9 cellular contexts compared by ENCODE assay signal in the genomic region with DNA sequence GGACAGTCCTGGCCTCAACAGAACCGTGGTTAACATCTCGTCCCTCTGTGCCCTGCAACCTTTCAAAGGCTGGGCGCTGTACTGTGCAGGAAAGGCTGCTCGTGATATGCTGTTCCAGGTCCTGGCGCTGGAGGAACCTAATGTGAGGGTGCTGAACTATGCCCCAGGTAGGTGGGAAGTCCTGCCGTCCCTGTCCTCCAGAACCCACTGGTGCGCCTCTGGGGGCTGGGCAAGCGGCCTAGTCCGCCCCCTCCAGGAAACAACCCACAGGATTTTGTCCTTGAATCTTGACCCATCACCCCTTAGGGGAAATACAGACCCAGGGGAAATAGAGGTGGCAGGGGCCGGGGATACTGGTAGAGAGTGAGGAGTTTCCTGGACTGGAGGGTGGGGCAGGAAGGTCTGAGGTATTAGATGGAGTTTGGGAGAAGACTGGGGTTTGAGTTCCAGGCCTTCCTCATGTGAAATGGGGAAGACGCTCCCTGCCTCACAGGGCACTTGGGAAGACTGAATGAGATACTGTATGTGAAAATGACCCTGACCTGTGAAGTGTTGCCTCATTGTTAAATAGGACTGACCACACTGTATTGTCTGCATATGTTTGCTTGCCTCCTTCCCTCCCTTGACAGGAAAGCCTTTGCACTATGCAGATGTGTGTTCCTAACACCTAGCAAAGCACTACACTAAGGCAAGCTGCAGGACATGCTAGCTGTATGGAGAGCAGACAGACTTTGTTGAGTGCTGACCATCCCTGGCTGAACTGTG. TPM values are rescaled to one million over a fixed set of nuclear protein-coding genes. Genes with fewer than 3 reads are reported as not detected.
DNase-seq lines count a peak whose midpoint lies in the region; ATAC-seq and TF ChIP-seq lines count a peak whose summit lies in the region.
"Had no signal": no experiment of that assay in that cellular context is flagged by ENCODE, and none has a peak within 500 bp of the region (broad histone marks: within the 10 kb centered on the region; RNA-seq: fewer than 3 reads in every experiment).

No MANE protein-coding gene starts in this region.

- 79 to 89% (median 82%) methylated on average over 11 of the region's 11 CpGs for WGBS in ovary, 3 donors

- CTCF ChIA-PET in CD4-positive, alpha-beta T cell (lab: Charles Lee), result no interaction called here

- H3K4me1 ChIP-seq in duodenal mucosa (ENCODE audit: control insufficient read depth in 1 of 2, insufficient read depth in 2 of 2, low read length in 2 of 2) (peaks cover 24% of the 10 kb centered on the region in 2 donors), ovary (ENCODE audit: insufficient read depth) (peaks cover 7% of the 10 kb centered on the region)

- H3K27me3 ChIP-seq in CD4-positive, alpha-beta T cell (ENCODE audit: control insufficient read depth, insufficient read depth, low read length), result peaks cover 76% of the 10 kb centered on the region
- no peaks in the 10 kb centered on the region for H3K27me3 ChIP-seq in MG63
- H3K27me3 ChIP-seq in duodenal mucosa (ENCODE audit: control insufficient read depth in 1 of 2, insufficient read depth in 2 of 2, low read length in 2 of 2), result peaks cover 0 to 5% of the 10 kb centered on the region in 2 donors
- no peaks in the 10 kb centered on the region for H3K27me3 ChIP-seq in ovary

- TF ChIP-seq EP300 in ovary (IDR thresholded peaks at IDR 0.05), result no peak

- H3K27ac Mint-ChIP-seq in CD4-positive, alpha-beta T cell, result no peak overlapping the region
- H3K27ac Mint-ChIP-seq: activated T-cell treated with anti-CD3 and anti-CD28 coated beads, Interleukin-2, amount 50 U/mL, for 24 hours had no signal

- no peaks in the 10 kb centered on the region for H3K9me3 Mint-ChIP-seq in CD4-positive, alpha-beta T cell
- H3K9me3 Mint-ChIP-seq: activated T-cell treated with anti-CD3 and anti-CD28 coated beads, Interleukin-2, amount 50 U/mL, for 24 hours had no signal

- POLR2A ChIA-PET in CD4-positive, alpha-beta T cell (lab: Charles Lee), result no interaction called here

- no peak for TF ChIP-seq POLR2A in ovary (IDR thresholded peaks at IDR 0.05)

- intact Hi-C loops in CD4-positive, alpha-beta T cell (cut with DNase I, micrococcal nuclease), result no loop called here
- intact Hi-C loops in ovary (cut with DNase I), result loop anchor here in 2 of 4 donors (10.0 kb wide), 2 partner anchors 286 to 1344 kb away; no protein-coding TSS in a partner anchor

- H3K9ac ChIP-seq in duodenal mucosa (ENCODE audit: low read depth in 1 of 2, low read length in 2 of 2), result peak overlapping the region in 1 of 2 donors; percentile 79

- H3K27ac ChIP-seq in CD4-positive, alpha-beta T cell (ENCODE audit: low read depth, low read length), result no peak overlapping the region
- H3K27ac ChIP-seq in duodenal mucosa (ENCODE audit: low read depth, low read length) (no peak overlapping the region), ovary (no peak overlapping the region)

- no peak for TF ChIP-seq CTCF in CD4-positive, alpha-beta T cell (IDR thresholded peaks at IDR 0.05)
- no peak for TF ChIP-seq CTCF in ovary (IDR thresholded peaks at IDR 0.05)

- H3K4me3 Mint-ChIP-seq in CD4-positive, alpha-beta T cell, result peak overlapping the region; percentile 52

- peaks cover 85% of the 10 kb centered on the region for H3K27me3 Mint-ChIP-seq in CD4-positive, alpha-beta T cell

- H3K9me3 ChIP-seq in CD4-positive, alpha-beta T cell (ENCODE audit: control insufficient read depth, low read length), result no peaks in the 10 kb centered on the region
- no peaks in the 10 kb centered on the region for H3K9me3 ChIP-seq in MG63
- no peaks in the 10 kb centered on the region for H3K9me3 ChIP-seq in duodenal mucosa (ENCODE audit: control insufficient read depth in 1 of 2, low read length in 2 of 2)
- H3K9me3 ChIP-seq in ovary, result no peaks in the 10 kb centered on the region

- H3K36me3 Mint-ChIP-seq in CD4-positive, alpha-beta T cell (ENCODE audit: low read depth), result no peaks in the 10 kb centered on the region

- no peak for ATAC-seq in CD4-positive, alpha-beta T cell (ENCODE audit: poor library complexity)
- ATAC-seq in HG02588 (IDR thresholded peaks at IDR 0.05; ENCODE audit: unreplicated experiment), result no peak

- DNase-seq in CD4-positive, alpha-beta T cell, result no peak
- DNase-seq in MG63 (no peak), ovary (no peak), AG08395 (ENCODE audit: low spot score) (no peak), AG20443 (ENCODE audit: low spot score) (no peak), NCI-H526 treated with DMSO at 0.1 percent for 48 hours (lab: John Stamatoyannopoulos, UW) (no peak)

- peaks cover 7% of the 10 kb centered on the region for H3K4me1 Mint-ChIP-seq in CD4-positive, alpha-beta T cell (ENCODE audit: low read depth)

- H3K4me3 ChIP-seq in MG63 (peak overlapping the region; percentile 63), duodenal mucosa (ENCODE audit: low read depth in 1 of 2, low read length in 2 of 2) (peak overlapping the region; percentile 79 to 82), ovary (peak overlapping the region; percentile 47)

- H3K36me3 ChIP-seq in MG63 (peaks cover 11% of the 10 kb centered on the region), duodenal mucosa (ENCODE audit: control insufficient read depth in 1 of 2, insufficient read depth in 2 of 2, low read length in 2 of 2) (peaks cover 6 to 19% of the 10 kb centered on the region in 2 donors), ovary (no peaks in the 10 kb centered on the region)

RNA-seq across cellular contexts. Expression of a gene that starts 1.4 kb away (rescaled TPM):
- total RNA-seq in CD4-positive, alpha-beta T cell, result not detected
- total RNA-seq in MG63 (2014; rRNA removed; shearing (Covaris generic); ENCODE audit: low replicate concordance), result 57.7 and 57.8 TPM in 2 replicates
- total RNA-seq in ovary, result 10 to 100 TPM in 6 of 7 donors, 1 to 10 TPM in 1; 9.3 to 36.2 (median 18.5) TPM
- 10 to 100 TPM; 11.9 to 26.1 TPM for polyA plus RNA-seq in ovary

RNA-seq across cellular contexts. Expression of a gene that starts 28.7 kb away (rescaled TPM):
- total RNA-seq in CD4-positive, alpha-beta T cell, result not detected
- total RNA-seq in MG63 (2014; rRNA removed; shearing (Covaris generic); ENCODE audit: low replicate concordance), result not detected in 2 replicates
- 1 to 10 TPM in 1 of 7 donors, under 1 TPM in 2, not detected in 4; 0.20 to 1.1 (median 0.28) TPM for total RNA-seq in ovary
- polyA plus RNA-seq in ovary, result under 1 TPM in 1 of 2 donors, not detected in 1; 0.28 TPM

Comparison
In these comparisons a context has a peak if more than half of its experiments do, and no peak if none do; other contexts are left out.
1. RNA of a gene that starts 1.4 kb away (total RNA-seq): 57.7 to 57.8 TPM in MG63 and 9.3 to 36.2 TPM in ovary; not detected in CD4-positive, alpha-beta T cell; every median in the first group is over 4 times any median in the second.
2. Peak in every context shown above with its lines, with median percentiles within 50 percentile points of each other: H3K4me3 ChIP-seq.